Comparison of ENCODE assay signal across 7 cellular contexts in genomic region chr2:156320491-156320896, GRCh38. TPM values are rescaled to one million over a fixed set of nuclear protein-coding genes. Genes with fewer than 3 reads are reported as not detected.
DNase-seq lines count a peak whose midpoint lies in the region; ATAC-seq, FAIRE-seq and TF ChIP-seq lines count a peak whose summit lies in the region.

No MANE protein-coding gene starts in this region.

- H3K4me3 ChIP-seq in HUES48 (ENCODE audit: low read depth, low read length) (peak overlapping the region; percentile 56), bronchial epithelial cell (ENCODE audit: low read depth, low read length) (peak overlapping the region; percentile 40), left lung (peak overlapping the region; percentile 12 to 34), stomach smooth muscle (ENCODE audit: low read length in 2 of 2) (peak overlapping the region; percentile 15 to 68)

- H3K36me3 ChIP-seq in HUES48 (ENCODE audit: control insufficient read depth, insufficient read depth, low read length) (no peaks in the 10 kb centered on the region), bronchial epithelial cell (ENCODE audit: control insufficient read depth, insufficient read depth, low read length) (no peaks in the 10 kb centered on the region), left lung (peaks cover 0 to 2% of the 10 kb centered on the region in 2 donors), stomach smooth muscle (ENCODE audit: control insufficient read depth in 2 of 2, insufficient read depth in 2 of 2, low read length in 2 of 2) (no peaks in the 10 kb centered on the region)

- peak; percentile 3 for TF ChIP-seq CTCF in bronchial epithelial cell (IDR thresholded peaks at IDR 0.05; ENCODE audit: insufficient read depth, low read length, severe bottlenecking)
- no peak for TF ChIP-seq CTCF in left lung (IDR thresholded peaks at IDR 0.05)
- TF ChIP-seq CTCF in D721Med (IDR thresholded peaks at IDR 0.05; ENCODE audit: insufficient read depth, missing control alignments) = no peak

- DNase-seq in bronchial epithelial cell (ENCODE audit: low read depth) (peak; percentile 35), left lung (peak in 1 of 2 donors; percentile 72), NCI-H226 (no peak), NCI-H82 (lab: John Stamatoyannopoulos, UW) (no peak), D721Med (ENCODE audit: insufficient read length, low spot score) (no peak)

- intact Hi-C loops in left lung (cut with DNase I) = no loop called here

- FAIRE-seq in bronchial epithelial cell (lab: Jason Lieb, UNC) (no peak), D721Med (lab: Jason Lieb, UNC) (no peak)

- H3K27ac ChIP-seq in HUES48 (ENCODE audit: low read depth, low read length) (no peak overlapping the region), left lung (peak overlapping the region; percentile 30 to 69), stomach smooth muscle (ENCODE audit: low read length) (no peak overlapping the region)

- H3K9ac ChIP-seq in HUES48 (ENCODE audit: low read depth, low read length) = no peak overlapping the region
- H3K9ac ChIP-seq in stomach smooth muscle (ENCODE audit: low read length in 2 of 2) = no peak overlapping the region

- ATAC-seq in left lung = peak; percentile 62

- H3K4me1 ChIP-seq in HUES48 (ENCODE audit: control insufficient read depth, insufficient read depth, low read length) = peaks cover 28% of the 10 kb centered on the region
- H3K4me1 ChIP-seq in left lung = peaks cover 15 to 29% of the 10 kb centered on the region in 2 donors
- peaks cover 19% of the 10 kb centered on the region for H3K4me1 ChIP-seq in stomach smooth muscle (ENCODE audit: control insufficient read depth, insufficient read depth, low read length)

- H3K9me3 ChIP-seq in HUES48 (ENCODE audit: control insufficient read depth, insufficient read depth, low read length) (no peaks in the 10 kb centered on the region), left lung (no peaks in the 10 kb centered on the region), stomach smooth muscle (ENCODE audit: control insufficient read depth in 2 of 2, low read length in 2 of 2) (no peaks in the 10 kb centered on the region)

- H3K27me3 ChIP-seq in HUES48 (ENCODE audit: control insufficient read depth, insufficient read depth, low read length) = peaks cover 85% of the 10 kb centered on the region
- peaks cover 2% of the 10 kb centered on the region for H3K27me3 ChIP-seq in bronchial epithelial cell (ENCODE audit: control insufficient read depth, insufficient read depth, low read length)
- peaks cover 34 to 95% of the 10 kb centered on the region in 2 donors for H3K27me3 ChIP-seq in left lung
- H3K27me3 ChIP-seq in stomach smooth muscle (ENCODE audit: control insufficient read depth in 1 of 2, insufficient read depth in 2 of 2, low read length in 2 of 2) = peaks cover 23 to 54% of the 10 kb centered on the region in 2 donors

RNA-seq across cellular contexts. Expression of gene NR4A2, which starts 12.0 kb away (rescaled TPM):
- under 0.01 and 0.26 TPM in 2 replicates for total RNA-seq in bronchial epithelial cell
- total RNA-seq in left lung = 1 to 10 TPM; 3.5 to 5.0 TPM

Comparison
In these comparisons a context has a peak if more than half of its experiments do, and no peak if none do; other contexts are left out.
1. H3K27ac ChIP-seq: peak in left lung (2 of 2); none in HUES48 (single experiment) and stomach smooth muscle (single experiment).
2. Peak in every context shown above with its lines, with median percentiles within 50 percentile points of each other: H3K4me3 ChIP-seq.